Comparison of ENCODE assay signal across 8 cellular contexts in genomic region chr19:38849746-38850230, GRCh38. TPM values are rescaled to one million over a fixed set of nuclear protein-coding genes. Genes with fewer than 3 reads are reported as not detected.
DNase-seq lines count a peak whose midpoint lies in the region; ATAC-seq and TF ChIP-seq lines count a peak whose summit lies in the region.

HNRNPL (minus strand) TSS chr19:38849986; CDS start chr19:38849966, 20 bp downstream.

- peak; percentile 65 for TF ChIP-seq POLR2A in NB4 (IDR thresholded peaks at IDR 0.05; ENCODE audit: extremely low read depth, insufficient read length)

- H3K4me3 ChIP-seq in NB4 (ENCODE audit: low read depth, low read length) (peak within 1 kb of the TSS; percentile 93), cardiac muscle cell (peak within 1 kb of the TSS; percentile 95)

- in situ Hi-C loops in G401 (cut with HindIII; ENCODE audit: low sequenced_read_pairs), result no loop called here

- ATAC-seq in GM21723 (IDR thresholded peaks at IDR 0.05; ENCODE audit: unreplicated experiment), result no peak

- H3K36me3 ChIP-seq in cardiac muscle cell, result peaks cover 25% of the 10 kb centered on the region

- peak within 1 kb of the TSS; percentile 99 for H3K27ac ChIP-seq in cardiac muscle cell

- DNase-seq in G401 (ENCODE audit: low spot score) (no peak), H4 (ENCODE audit: low spot score) (no peak), NB4 (ENCODE audit: low read depth) (no peak), cardiac muscle cell (ENCODE audit: low read depth in 1 of 2, low spot score in 1 of 2) (no peak), pulmonary artery endothelial cell (ENCODE audit: low read depth, low spot score) (no peak), NCI-H748 (lab: John Stamatoyannopoulos, UW; ENCODE audit: unreplicated experiment) (no peak)
- DNase-seq in activated gamma-delta T cell treated with anti-CD3 and anti-CD28 coated beads, Interleukin-2, amount 50 U/mL, for 16 hours (ENCODE audit: low read depth), result peak; percentile 99

- peaks cover 16% of the 10 kb centered on the region for H3K4me1 ChIP-seq in cardiac muscle cell (ENCODE audit: low read depth)

- H3K9me3 ChIP-seq in cardiac muscle cell (ENCODE audit: low read depth), result no peaks in the 10 kb centered on the region

- no peaks in the 10 kb centered on the region for H3K27me3 ChIP-seq in cardiac muscle cell

- TF ChIP-seq CTCF in NB4 (IDR thresholded peaks at IDR 0.05; ENCODE audit: low read depth, low read length), result no peak
- TF ChIP-seq CTCF in cardiac muscle cell (IDR thresholded peaks at IDR 0.05; ENCODE audit: low read depth, low read length), result peak; percentile 43

RNA-seq across cellular contexts. Expression of gene HNRNPL, which starts in this region (rescaled TPM):
- 600 and 749 TPM in 2 replicates for total RNA-seq in G401 (2014; rRNA removed; shearing (Covaris generic))
- 249 and 281 TPM in 2 replicates for total RNA-seq in H4 (2014; rRNA removed; shearing (Covaris generic))
- 300 and 326 TPM in 2 replicates for total RNA-seq in cardiac muscle cell
- polyA plus RNA-seq in cardiac muscle cell, result 240 and 291 TPM in 2 replicates
- total RNA-seq in pulmonary artery endothelial cell, result 400 and 489 TPM in 2 replicates
